Comparison of ENCODE assay signal across 26 cellular contexts in the genomic region with DNA sequence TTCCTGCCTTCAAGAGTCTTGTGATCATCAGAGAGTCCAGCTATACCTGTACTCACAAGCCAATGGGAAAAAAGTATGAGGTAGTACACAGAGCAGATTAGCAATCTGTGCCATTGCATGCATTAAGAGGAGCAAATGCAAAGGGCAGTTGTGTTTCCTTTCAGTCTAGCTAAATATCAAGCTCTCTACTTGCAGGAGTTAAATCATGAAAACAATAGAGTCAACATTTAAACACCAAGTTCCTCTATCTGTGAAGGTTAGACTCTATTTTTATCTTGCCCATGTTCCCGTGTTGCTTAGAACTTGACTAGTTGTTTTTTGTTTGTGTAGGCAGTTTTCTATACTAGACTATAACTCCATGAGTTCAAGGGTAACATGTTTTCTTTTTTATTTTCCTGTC. TPM values are rescaled to one million over a fixed set of nuclear protein-coding genes. Genes with fewer than 3 reads are reported as not detected.
"Had no signal": no experiment of that assay in that cellular context is flagged by ENCODE, and none has a peak within 500 bp of the region (broad histone marks: within the 10 kb centered on the region; RNA-seq: fewer than 3 reads in every experiment).

No MANE protein-coding gene starts in this region.

- H3K4me1 ChIP-seq: psoas muscle had no signal

- FAIRE-seq: frontal cortex, urothelium cell line had no signal

- H3K27ac ChIP-seq: coronary artery, left ventricle myocardium inferior, lower lobe of right lung, ovary, psoas muscle, skin epidermis, spleen, stomach, thyroid gland had no signal

- DNase-seq: dermis blood vessel endothelial cell; effector memory CD8-positive, alpha-beta T cell; hypothalamus; immature natural killer cell; islet precursor cell; kidney glomerular epithelial cell; left colon; left ventricle myocardium inferior; lower lobe of right lung; natural killer cell; occipital lobe; ovary; posterior cingulate gyrus; psoas muscle; right cardiac atrium; spleen; stimulated activated CD4-positive, alpha-beta T cell treated with anti-CD3 and anti-CD28 coated beads, Interleukin-2, amount 100 ng/mL, for 48 hours; stimulated activated naive CD4-positive, alpha-beta T cell treated with Interleukin-2 at 50 U/mL for 16 hours; stomach; thyroid gland; trophoblast cell had no signal

- H3K27me3 ChIP-seq: ovary, thyroid gland had no signal

- H3K9me3 ChIP-seq: thyroid gland had no signal

- ATAC-seq: effector memory CD8-positive, alpha-beta T cell; left colon; lower lobe of right lung; natural killer cell; psoas muscle; right cardiac atrium had no signal

- H3K4me3 ChIP-seq: coronary artery, left ventricle myocardium inferior, lower lobe of right lung, ovary, psoas muscle, skin epidermis, spleen, stomach, thyroid gland had no signal

- H3K36me3 ChIP-seq: left ventricle myocardium inferior, lower lobe of right lung, ovary, spleen, stomach, thyroid gland had no signal

RNA-seq across cellular contexts. Expression of a gene that starts 4.7 kb away (rescaled TPM):
- total RNA-seq: dermis blood vessel endothelial cell had no signal
- polyA plus RNA-seq: immature natural killer cell, neural cell had no signal
